Comparison of ENCODE assay signal across 13 cellular contexts in the genomic region with DNA sequence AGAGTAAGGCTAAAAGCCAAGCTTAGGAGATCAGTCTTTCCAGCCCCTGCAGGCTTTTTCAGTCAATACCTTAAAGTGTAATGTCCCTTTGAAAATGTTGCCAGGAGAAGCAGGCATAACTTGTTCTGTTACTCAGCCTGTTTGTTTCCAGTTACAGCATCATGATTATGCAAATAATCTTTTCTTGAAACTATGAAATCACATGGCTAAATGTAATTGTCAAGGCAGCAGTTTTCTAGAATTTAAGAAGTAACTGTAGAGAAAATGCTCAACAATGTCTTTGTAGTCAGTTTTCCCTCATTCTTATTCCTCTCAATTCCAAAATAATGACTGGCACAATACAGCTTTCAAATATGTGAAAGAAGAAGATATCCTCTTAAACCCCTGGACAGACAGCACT. TPM values are rescaled to one million over a fixed set of nuclear protein-coding genes. Genes with fewer than 3 reads are reported as not detected.
DNase-seq lines count a peak whose midpoint lies in the region; ATAC-seq, FAIRE-seq and TF ChIP-seq lines count a peak whose summit lies in the region.
"Had no signal": no experiment of that assay in that cellular context is flagged by ENCODE, and none has a peak within 500 bp of the region (broad histone marks: within the 10 kb centered on the region; RNA-seq: fewer than 3 reads in every experiment).

No MANE protein-coding gene starts in this region.

- H3K4me2 ChIP-seq in A549 (peak overlapping the region; percentile 100), mesenchymal stem cell (ENCODE audit: low read length, poor library complexity, severe bottlenecking) (no peak overlapping the region), neuronal stem cell (ENCODE audit: insufficient read depth, low read length, poor library complexity, severe bottlenecking) (no peak overlapping the region)

- ATAC-seq in A549 (no peak), GM18498 (IDR thresholded peaks at IDR 0.05; ENCODE audit: unreplicated experiment) (peak; percentile 38), HG03457 (IDR thresholded peaks at IDR 0.05; ENCODE audit: unreplicated experiment) (no peak), HG03432 (IDR thresholded peaks at IDR 0.05; ENCODE audit: unreplicated experiment) (no peak)
- ATAC-seq in activated CD8-positive, alpha-beta T cell treated with anti-CD3 and anti-CD28 coated beads, Interleukin-2, amount 10 ng/mL, durations not matched to agents 7 days and 5 days: no peak
- ATAC-seq: gastrocnemius medialis had no signal

- H3K18ac ChIP-seq in mesenchymal stem cell (ENCODE audit: low read depth in 1 of 2, low read length in 2 of 2) (no peak overlapping the region), neuronal stem cell (ENCODE audit: low read length) (no peak overlapping the region)

- peaks cover 8% of the 10 kb centered on the region for H3K79me1 ChIP-seq in mesenchymal stem cell (replicated peaks; ENCODE audit: low read length, poor library complexity, severe bottlenecking)
- H3K79me1 ChIP-seq in neuronal stem cell (ENCODE audit: low read depth, low read length): peaks cover 2% of the 10 kb centered on the region

- H3K9ac ChIP-seq in mesenchymal stem cell (ENCODE audit: low read length): peak overlapping the region; percentile 69
- H3K9ac ChIP-seq in neuronal stem cell (ENCODE audit: low read depth, low read length, poor library complexity): no peak overlapping the region

- H2BK12ac ChIP-seq in mesenchymal stem cell (ENCODE audit: low read length in 2 of 2) (no peak overlapping the region), neuronal stem cell (ENCODE audit: low read length) (no peak overlapping the region)

- no peak for TF ChIP-seq POLR2A in A549 (IDR thresholded peaks at IDR 0.05; ENCODE audit: low read length)

- H4K8ac ChIP-seq in mesenchymal stem cell (ENCODE audit: low read length) (no peak overlapping the region), neuronal stem cell (ENCODE audit: low read depth, low read length) (no peak overlapping the region)

- no peak overlapping the region for H2BK5ac ChIP-seq in mesenchymal stem cell (ENCODE audit: low read depth, low read length, poor library complexity, severe bottlenecking)
- no peak overlapping the region for H2BK5ac ChIP-seq in neuronal stem cell (ENCODE audit: low read length)

- H3K4me3 ChIP-seq in A549: no peak overlapping the region
- peak overlapping the region in 1 of 2 experiments; percentile 99 for H3K4me3 ChIP-seq in mesenchymal stem cell (ENCODE audit: insufficient read depth in 1 of 2, low read depth in 1 of 2, low read length in 2 of 2)
- H3K4me3 ChIP-seq in neuronal stem cell (ENCODE audit: low read length in 2 of 2): no peak overlapping the region
- H3K4me3 ChIP-seq: lung had no signal

- H3K23ac ChIP-seq in mesenchymal stem cell (ENCODE audit: low read length in 2 of 2) (no peak overlapping the region), neuronal stem cell (ENCODE audit: low read depth, low read length, poor library complexity) (no peak overlapping the region)

- H3K4me1 ChIP-seq in A549 (peaks cover 17% of the 10 kb centered on the region), mesenchymal stem cell (ENCODE audit: control insufficient read depth, insufficient read depth, low read depth, low read length) (peaks cover 9% of the 10 kb centered on the region), neuronal stem cell (ENCODE audit: control insufficient read depth in 2 of 2, insufficient read depth in 1 of 2, low read depth in 1 of 2, low read length in 2 of 2) (peaks cover 0 to 7% of the 10 kb centered on the region in 2 donors)

- H4K91ac ChIP-seq in mesenchymal stem cell (ENCODE audit: low read length) (no peak overlapping the region), neuronal stem cell (ENCODE audit: low read depth, low read length, poor library complexity) (no peak overlapping the region)

- H3K4me1 Mint-ChIP-seq in activated CD8-positive, alpha-beta T cell treated with anti-CD3 and anti-CD28 coated beads, Interleukin-2, amount 10 ng/mL, durations not matched to agents 7 days and 5 days (ENCODE audit: low read depth): peaks cover 39% of the 10 kb centered on the region

- no peaks in the 10 kb centered on the region for H3K9me3 Mint-ChIP-seq in activated CD8-positive, alpha-beta T cell treated with anti-CD3 and anti-CD28 coated beads, Interleukin-2, amount 10 ng/mL, durations not matched to agents 7 days and 5 days (ENCODE audit: insufficient read depth)

- TF ChIP-seq EP300 in A549 (IDR thresholded peaks at IDR 0.05): no peak

- POLR2A ChIA-PET in A549 (lab: Yijun Ruan, JAX): no interaction called here
- POLR2A ChIA-PET in activated CD8-positive, alpha-beta T cell treated with anti-CD3 and anti-CD28 coated beads, Interleukin-2, amount 10 ng/mL, durations not matched to agents 7 days and 5 days (lab: Charles Lee): interaction anchor here (0.6 to 1.2 kb wide), 3 partner anchors 9 to 220 kb away, joined by 3 to 5 read pairs (median 4); a partner anchor contains a TSS
- POLR2A ChIA-PET in HEK293T (lab: Yijun Ruan, JAX): no interaction called here

- H3K27ac ChIP-seq in A549 (no peak overlapping the region), mesenchymal stem cell (ENCODE audit: low read length, poor library complexity, severe bottlenecking) (no peak overlapping the region), neuronal stem cell (replicated peaks; ENCODE audit: low read length) (no peak overlapping the region)
- H3K27ac ChIP-seq: gastrocnemius medialis had no signal

- H3K14ac ChIP-seq in mesenchymal stem cell (ENCODE audit: low read length in 2 of 2): no peak overlapping the region
- no peak overlapping the region for H3K14ac ChIP-seq in neuronal stem cell (ENCODE audit: low read length)

- H2BK120ac ChIP-seq in mesenchymal stem cell (ENCODE audit: low read depth, low read length) (no peak overlapping the region), neuronal stem cell (ENCODE audit: low read depth, low read length) (no peak overlapping the region)

- no peak for FAIRE-seq in A549 (lab: Jason Lieb, UNC)
- FAIRE-seq: TTC549 had no signal

- H3K4me3 Mint-ChIP-seq in activated CD8-positive, alpha-beta T cell treated with anti-CD3 and anti-CD28 coated beads, Interleukin-2, amount 10 ng/mL, durations not matched to agents 7 days and 5 days: peak overlapping the region; percentile 22

- TF ChIP-seq CTCF in A549 (IDR thresholded peaks at IDR 0.05): no peak

- no peak for TF ChIP-seq RAD21 in A549 (conservative IDR thresholded peaks at IDR 0.05 in 1 of 2, IDR thresholded peaks at IDR 0.05 in 1 of 2)

- CTCF ChIA-PET in A549 (lab: Yijun Ruan, JAX) (interaction anchor here (0.6 to 1.9 kb wide), 5 partner anchors 10 to 1113 kb away, joined by 3 to 9 read pairs (median 3); a partner anchor contains a TSS), HEK293T (lab: Yijun Ruan, JAX) (no interaction called here)
- CTCF ChIA-PET in activated CD8-positive, alpha-beta T cell treated with anti-CD3 and anti-CD28 coated beads, Interleukin-2, amount 10 ng/mL, durations not matched to agents 7 days and 5 days (lab: Charles Lee): no interaction called here

- H3K36me3 ChIP-seq in mesenchymal stem cell (ENCODE audit: control insufficient read depth in 1 of 2, insufficient read depth in 2 of 2, low read depth in 1 of 2, low read length in 2 of 2): no peaks in the 10 kb centered on the region
- peaks cover 0 to 3% of the 10 kb centered on the region in 2 donors for H3K36me3 ChIP-seq in neuronal stem cell (replicated peaks in 1 of 2; ENCODE audit: control insufficient read depth in 2 of 2, insufficient read depth in 2 of 2, low read length in 2 of 2)
- H3K36me3 ChIP-seq: gastrocnemius medialis had no signal

- DNase-seq in A549 (ENCODE audit: low read depth in 1 of 2, low spot score in 1 of 2): no peak
- no peak for DNase-seq in activated CD8-positive, alpha-beta T cell treated with anti-CD3 and anti-CD28 coated beads, Interleukin-2, amount 10 ng/mL, durations not matched to agents 7 days and 5 days
- DNase-seq in mesenchymal stem cell: peak; percentile 34
- DNase-seq in neuronal stem cell (ENCODE audit: low spot score): no peak
- DNase-seq in HEK293T (ENCODE audit: extremely low spot score): no peak
- DNase-seq: aorta, gastrocnemius medialis, NCI-H510A treated with DMSO at 0.1 percent for 48 hours had no signal

- no peak overlapping the region for H3K4ac ChIP-seq in mesenchymal stem cell (ENCODE audit: low read depth in 1 of 2, low read length in 2 of 2)
- no peak overlapping the region for H3K4ac ChIP-seq in neuronal stem cell (ENCODE audit: low read length)

- no peaks in the 10 kb centered on the region for H3K9me3 ChIP-seq in A549
- H3K9me3 ChIP-seq in mesenchymal stem cell (ENCODE audit: control insufficient read depth, low read length): no peaks in the 10 kb centered on the region
- no peaks in the 10 kb centered on the region for H3K9me3 ChIP-seq in neuronal stem cell (replicated peaks in 1 of 2; ENCODE audit: control insufficient read depth in 2 of 2, insufficient read depth in 1 of 2, low read depth in 1 of 2, low read length in 2 of 2)
- H3K9me3 ChIP-seq: gastrocnemius medialis had no signal

- H3K27me3 ChIP-seq in mesenchymal stem cell (ENCODE audit: control insufficient read depth in 1 of 2, insufficient read depth in 1 of 2, low read length in 2 of 2) (no peaks in the 10 kb centered on the region), neuronal stem cell (ENCODE audit: control insufficient read depth in 3 of 3, insufficient read depth in 3 of 3, low read depth in 1 of 3, low read length in 3 of 3) (no peaks in the 10 kb centered on the region)
- H3K27me3 ChIP-seq: gastrocnemius medialis had no signal

- H2AFZ ChIP-seq in mesenchymal stem cell (ENCODE audit: low read depth, low read length): no peak overlapping the region
- no peak overlapping the region for H2AFZ ChIP-seq in neuronal stem cell (ENCODE audit: low read length)

- peaks cover 5% of the 10 kb centered on the region for H3K36me3 Mint-ChIP-seq in activated CD8-positive, alpha-beta T cell treated with anti-CD3 and anti-CD28 coated beads, Interleukin-2, amount 10 ng/mL, durations not matched to agents 7 days and 5 days (ENCODE audit: low read depth)

- H3K27me3 Mint-ChIP-seq in activated CD8-positive, alpha-beta T cell treated with anti-CD3 and anti-CD28 coated beads, Interleukin-2, amount 10 ng/mL, durations not matched to agents 7 days and 5 days (ENCODE audit: low read depth): no peaks in the 10 kb centered on the region

- peak overlapping the region; percentile 30 for H3K27ac Mint-ChIP-seq in activated CD8-positive, alpha-beta T cell treated with anti-CD3 and anti-CD28 coated beads, Interleukin-2, amount 10 ng/mL, durations not matched to agents 7 days and 5 days

- no peak overlapping the region for H2AK5ac ChIP-seq in mesenchymal stem cell (ENCODE audit: low read length, severe bottlenecking)
- no peak overlapping the region for H2AK5ac ChIP-seq in neuronal stem cell (ENCODE audit: low read depth, low read length)

- H2BK15ac ChIP-seq in mesenchymal stem cell (ENCODE audit: low read depth, poor library complexity, severe bottlenecking): no peak overlapping the region
- no peak overlapping the region for H2BK15ac ChIP-seq in neuronal stem cell (ENCODE audit: low read length)

RNA-seq across cellular contexts. Expression of a gene that starts 1.9 kb away (rescaled TPM):
- polyA plus RNA-seq in A549 (2011; rRNA removed): 45.1 and 62.4 TPM in 2 replicates
- polyA plus RNA-seq in A549 (2012; cell fraction: cytosol; rRNA removed): 10.7 and 13.8 TPM in 2 replicates
- polyA plus RNA-seq in A549 (2012; cell fraction: nucleus; rRNA removed): 13.7 and 18.7 TPM in 2 replicates
- 28.1 to 30.1 TPM (median 28.2 TPM) in 3 replicates for polyA plus RNA-seq in A549 (2017; fragmentation: RNase III; extraction: RNeasy Plus Mini Kit Qiagen cat#74134 plus additional on column Dnase treatment)
- polyA minus RNA-seq in A549 (2011; rRNA and poly(A)+ RNA removed): 29.6 and 51.4 TPM in 2 replicates
- total RNA-seq in activated CD8-positive, alpha-beta T cell treated with anti-CD3 and anti-CD28 coated beads, Interleukin-2, amount 10 ng/mL, durations not matched to agents 7 days and 5 days: 10 to 100 TPM; 22.5 to 24.4 TPM
- 42.9 TPM for polyA plus RNA-seq in mesenchymal stem cell (2013, experiment 1 of 2)
- 42.6 TPM for polyA plus RNA-seq in mesenchymal stem cell (2013, experiment 2 of 2)
- polyA plus RNA-seq in neuronal stem cell (2013, experiment 1 of 2): 24.1 TPM
- 24.2 TPM for polyA plus RNA-seq in neuronal stem cell (2013, experiment 2 of 2)

RNA-seq across cellular contexts. Expression of a gene that starts 8.9 kb away (rescaled TPM):
- 15.6 and 17.9 TPM in 2 replicates for polyA plus RNA-seq in A549 (2011; rRNA removed)
- polyA plus RNA-seq in A549 (2012; cell fraction: cytosol; rRNA removed): 4.0 and 4.8 TPM in 2 replicates
- 3.6 and 5.7 TPM in 2 replicates for polyA plus RNA-seq in A549 (2012; cell fraction: nucleus; rRNA removed)
- 10.3 to 11.4 TPM (median 10.6 TPM) in 3 replicates for polyA plus RNA-seq in A549 (2017; fragmentation: RNase III; extraction: RNeasy Plus Mini Kit Qiagen cat#74134 plus additional on column Dnase treatment)
- 9.6 and 13.6 TPM in 2 replicates for polyA minus RNA-seq in A549 (2011; rRNA and poly(A)+ RNA removed)
- 100 to 1,000 TPM; 173 to 176 TPM for total RNA-seq in activated CD8-positive, alpha-beta T cell treated with anti-CD3 and anti-CD28 coated beads, Interleukin-2, amount 10 ng/mL, durations not matched to agents 7 days and 5 days
- 47.4 TPM for polyA plus RNA-seq in mesenchymal stem cell (2013, experiment 1 of 2)
- 45.8 TPM for polyA plus RNA-seq in mesenchymal stem cell (2013, experiment 2 of 2)
- polyA plus RNA-seq in neuronal stem cell (2013, experiment 1 of 2): 33.7 TPM
- 34.7 TPM for polyA plus RNA-seq in neuronal stem cell (2013, experiment 2 of 2)
